In genomic region chr1:42966688-42967609, GRCh38 we compare ENCODE assay signal across 1 cellular context.
TF ChIP-seq lines count a peak whose summit lies in the region.

No MANE protein-coding gene starts in this region.

TF ChIP-seq in K562, 482 proteins besides CTCF, POLR2A, EP300 and RAD21 (continued from another document and continues in another):
- TF ChIP-seq ZNF274 (IDR thresholded peaks at IDR 0.05; ENCODE audit: borderline replicate concordance, low read depth, low read length) (no peak), RBM34 (IDR thresholded peaks at IDR 0.05; ENCODE audit: borderline replicate concordance, insufficient read depth, low read length) (no peak), PHF21A (IDR thresholded peaks at IDR 0.05; ENCODE audit: borderline replicate concordance, low read depth) (no peak), MGA (IDR thresholded peaks at IDR 0.05) (peak; percentile 89), ZNF436 (CRISPR knock-in tag; IDR thresholded peaks at IDR 0.05) (no peak), PRDM10 (IDR thresholded peaks at IDR 0.05; ENCODE audit: partially characterized antibody) (peak; percentile 54), ZNF133 (CRISPR knock-in tag; IDR thresholded peaks at IDR 0.05) (no peak), ZEB2 (IDR thresholded peaks at IDR 0.05) (peak; percentile 98), ZNF253 (CRISPR knock-in tag; conservative IDR thresholded peaks at IDR 0.05) (no peak), ZNF174 (CRISPR knock-in tag; IDR thresholded peaks at IDR 0.05) (no peak), MAFF (IDR thresholded peaks at IDR 0.05; ENCODE audit: low read length) (peak; percentile 74), NRF1 (conservative IDR thresholded peaks at IDR 0.05 in 1 of 2, IDR thresholded peaks at IDR 0.05 in 1 of 2) (0 out of 4 replicates have a peak, but pooled peaks of 1 of the 2 experiments have one; percentile 3), BRD9 (IDR thresholded peaks at IDR 0.05; ENCODE audit: low read depth, partially characterized antibody) (peak; percentile 81), NFIC (IDR thresholded peaks at IDR 0.05) (peak; percentile 34; the same call in 1 of the 2 replicates), PURB (CRISPR knock-in tag; IDR thresholded peaks at IDR 0.05; ENCODE audit: low read depth) (no peak), STAT5B (CRISPR knock-in tag; IDR thresholded peaks at IDR 0.05) (no peak; the same call in 1 of the 2 replicates), ZNF318 (IDR thresholded peaks at IDR 0.05; ENCODE audit: borderline replicate concordance in 1 of 2, low read depth in 1 of 2) (peak in 1 of 2 experiments; percentile 86; a peak in 2 of 4 replicates), ZC3H8 (IDR thresholded peaks at IDR 0.05) (no peak), ZNF146 (CRISPR knock-in tag; IDR thresholded peaks at IDR 0.05; ENCODE audit: unreplicated experiment) (no peak), ZNF311 (CRISPR knock-in tag; IDR thresholded peaks at IDR 0.05) (no peak), ZNF785 (CRISPR knock-in tag; IDR thresholded peaks at IDR 0.05) (no peak), ZNF41 (CRISPR knock-in tag; conservative IDR thresholded peaks at IDR 0.05) (0 out of 2 replicates have a peak, but pooled peaks have one; percentile 46), NR1H2 (CRISPR knock-in tag; IDR thresholded peaks at IDR 0.05) (no peak), HNRNPK (IDR thresholded peaks at IDR 0.05; ENCODE audit: low read depth, low read length, poor library complexity, severe bottlenecking) (no peak), SMARCA5 (IDR thresholded peaks at IDR 0.05) (peak; percentile 57; the same call in 1 of the 2 replicates), TAL1 (IDR thresholded peaks at IDR 0.05) (peak; percentile 15; the same call in 1 of the 2 replicates), BRCA1 (IDR thresholded peaks at IDR 0.05) (no peak), BRCA1 (CRISPR knock-in tag; IDR thresholded peaks at IDR 0.05) (no peak), PYGO2 (tag; IDR thresholded peaks at IDR 0.05) (no peak), MYC (IDR thresholded peaks at IDR 0.05; ENCODE audit: low read depth, low read length) (peak; percentile 37; the same call in 1 of the 2 replicates), MYC (CRISPR knock-in tag; IDR thresholded peaks at IDR 0.05; ENCODE audit: borderline replicate concordance, low read depth) (no peak)
- TF ChIP-seq, protein P1, sequence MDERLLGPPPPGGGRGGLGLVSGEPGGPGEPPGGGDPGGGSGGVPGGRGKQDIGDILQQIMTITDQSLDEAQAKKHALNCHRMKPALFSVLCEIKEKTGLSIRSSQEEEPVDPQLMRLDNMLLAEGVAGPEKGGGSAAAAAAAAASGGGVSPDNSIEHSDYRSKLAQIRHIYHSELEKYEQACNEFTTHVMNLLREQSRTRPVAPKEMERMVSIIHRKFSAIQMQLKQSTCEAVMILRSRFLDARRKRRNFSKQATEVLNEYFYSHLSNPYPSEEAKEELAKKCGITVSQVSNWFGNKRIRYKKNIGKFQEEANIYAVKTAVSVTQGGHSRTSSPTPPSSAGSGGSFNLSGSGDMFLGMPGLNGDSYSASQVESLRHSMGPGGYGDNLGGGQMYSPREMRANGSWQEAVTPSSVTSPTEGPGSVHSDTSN (CRISPR knock-in tag; IDR thresholded peaks at IDR 0.05; ENCODE audit: low read depth), result no peak
- TF ChIP-seq, protein P1 (tag; conservative IDR thresholded peaks at IDR 0.05; ENCODE audit: low read depth), result peak; percentile 72
